22 cellular contexts compared by ENCODE assay signal in genomic region chr1:78658901-78659300, GRCh38. TPM values are rescaled to one million over a fixed set of nuclear protein-coding genes. Genes with fewer than 3 reads are reported as not detected.
DNase-seq lines count a peak whose midpoint lies in the region; ATAC-seq and TF ChIP-seq lines count a peak whose summit lies in the region.
"Had no signal": no experiment of that assay in that cellular context is flagged by ENCODE, and none has a peak within 500 bp of the region (broad histone marks: within the 10 kb centered on the region; RNA-seq: fewer than 3 reads in every experiment).

No MANE protein-coding gene starts in this region.

- no peaks in the 10 kb centered on the region for H3F3A ChIP-seq in PC-9 (ENCODE audit: insufficient read depth, low read depth)

- no peak overlapping the region for H3K4me3 ChIP-seq in PC-9
- H3K4me3 ChIP-seq: MG63, SK-N-MC had no signal

- intact Hi-C loops in activated CD4-positive, alpha-beta T cell treated with anti-CD3 and anti-CD28 coated beads, Interleukin-2, amount 10 ng/mL, durations not matched to agents 24 days and 14 days (cut with micrococcal nuclease), result no loop called here
- intact Hi-C loops in CD4-positive, alpha-beta T cell (cut with DNase I, micrococcal nuclease), result no loop called here
- intact Hi-C loops in PC-9 (cut with micrococcal nuclease; ENCODE audit: unreplicated experiment), result no loop called here
- intact Hi-C loops in activated T-helper 2 cell treated with anti-CD3 and anti-CD28 coated beads, Interferon-gamma antibody, Interleukin-2, Interleukin-4, amounts not matched to agents 10 μg/mL and 5 μg/mL and 100 μg/mL, durations not matched to agents 14 hours and 24 hours and 36 hours (cut with micrococcal nuclease), result no loop called here

- peaks cover 61% of the 10 kb centered on the region for H3K36me3 Mint-ChIP-seq in activated CD4-positive, alpha-beta T cell treated with anti-CD3 and anti-CD28 coated beads, Interleukin-2, amount 10 ng/mL, durations not matched to agents 24 days and 14 days (ENCODE audit: low read depth)
- H3K36me3 Mint-ChIP-seq in CD4-positive, alpha-beta T cell (ENCODE audit: low read depth), result peaks cover 94% of the 10 kb centered on the region
- peaks cover 72% of the 10 kb centered on the region for H3K36me3 Mint-ChIP-seq in activated T-helper 2 cell treated with anti-CD3 and anti-CD28 coated beads, Interferon-gamma antibody, Interleukin-2, Interleukin-4, amounts not matched to agents 10 μg/mL and 5 μg/mL and 100 μg/mL, durations not matched to agents 14 hours and 24 hours and 36 hours (ENCODE audit: low read depth)

- no peaks in the 10 kb centered on the region for H3K36me3 ChIP-seq in PC-9 (ENCODE audit: low read depth)
- H3K36me3 ChIP-seq: BE2C had no signal

- TF ChIP-seq CTCF in CD4-positive, alpha-beta T cell (IDR thresholded peaks at IDR 0.05), result no peak
- TF ChIP-seq CTCF in PC-9 (conservative IDR thresholded peaks at IDR 0.05), result no peak

- H3K9me3 ChIP-seq in CD4-positive, alpha-beta T cell (ENCODE audit: control insufficient read depth, low read length), result no peaks in the 10 kb centered on the region
- H3K9me3 ChIP-seq in PC-9 (ENCODE audit: insufficient read depth, low read depth), result no peaks in the 10 kb centered on the region
- H3K9me3 ChIP-seq: BE2C, MG63 had no signal

- H3K4me2 ChIP-seq in PC-9, result no peak overlapping the region

- POLR2A ChIA-PET in CD4-positive, alpha-beta T cell (lab: Charles Lee), result interaction anchor here (1.2 kb wide), 1 partner anchor 9 kb away, joined by 4 read pairs; the partner anchor contains the start of gene IFI44
- POLR2A ChIA-PET in PC-9 (lab: Charles Lee; ENCODE audit: unreplicated experiment), result no interaction called here

- no peaks in the 10 kb centered on the region for H4K20me1 ChIP-seq in PC-9 (ENCODE audit: insufficient read depth)

- no peaks in the 10 kb centered on the region for H3K27me3 Mint-ChIP-seq in activated CD4-positive, alpha-beta T cell treated with anti-CD3 and anti-CD28 coated beads, Interleukin-2, amount 10 ng/mL, durations not matched to agents 24 days and 14 days
- H3K27me3 Mint-ChIP-seq in CD4-positive, alpha-beta T cell, result no peaks in the 10 kb centered on the region
- H3K27me3 Mint-ChIP-seq in activated T-helper 2 cell treated with anti-CD3 and anti-CD28 coated beads, Interferon-gamma antibody, Interleukin-2, Interleukin-4, amounts not matched to agents 10 μg/mL and 5 μg/mL and 100 μg/mL, durations not matched to agents 14 hours and 24 hours and 36 hours (ENCODE audit: low read depth), result no peaks in the 10 kb centered on the region
- H3K27me3 Mint-ChIP-seq: IgD-negative memory B cell had no signal

- 0 out of 2 replicates have a peak overlapping the region, but pooled peaks have one; percentile 2 for H2AFZ ChIP-seq in PC-9

- no TSS peak for BruUV-seq in PC-9 (replicated peaks; lab: Mats Ljungman, UMichigan)

- H3K79me2 ChIP-seq in PC-9 (ENCODE audit: low read depth), result no peaks in the 10 kb centered on the region

- H3K9me2 ChIP-seq in PC-9 (ENCODE audit: insufficient read depth), result no peaks in the 10 kb centered on the region

- H3K4me1 ChIP-seq in PC-9 (replicated peaks; ENCODE audit: insufficient read depth), result no peaks in the 10 kb centered on the region; the same call in 1 of the 2 replicates
- H3K4me1 ChIP-seq: BE2C had no signal

- CTCF ChIA-PET in CD4-positive, alpha-beta T cell (lab: Charles Lee), result no interaction called here
- CTCF ChIA-PET in PC-9 (lab: Charles Lee), result no interaction called here

- H3K4me3 Mint-ChIP-seq in activated CD4-positive, alpha-beta T cell treated with anti-CD3 and anti-CD28 coated beads, Interleukin-2, amount 10 ng/mL, durations not matched to agents 24 days and 14 days, result no peak overlapping the region
- H3K4me3 Mint-ChIP-seq in CD4-positive, alpha-beta T cell, result no peak overlapping the region
- no peak overlapping the region for H3K4me3 Mint-ChIP-seq in activated T-helper 2 cell treated with anti-CD3 and anti-CD28 coated beads, Interferon-gamma antibody, Interleukin-2, Interleukin-4, amounts not matched to agents 10 μg/mL and 5 μg/mL and 100 μg/mL, durations not matched to agents 14 hours and 24 hours and 36 hours (ENCODE audit: low read depth)
- H3K4me3 Mint-ChIP-seq: CD8-positive, alpha-beta T cell; IgD-negative memory B cell had no signal

- no peak overlapping the region for H3K27ac ChIP-seq in CD4-positive, alpha-beta T cell (ENCODE audit: low read depth, low read length)
- no peak overlapping the region for H3K27ac ChIP-seq in PC-9
- H3K27ac ChIP-seq: SK-N-MC had no signal

- ATAC-seq in CD4-positive, alpha-beta T cell (ENCODE audit: poor library complexity), result no peak
- ATAC-seq in SK-N-SH treated with all-trans-retinoic acid at 6 μM for 48 hours, result no peak
- no peak for ATAC-seq in GM19467 (IDR thresholded peaks at IDR 0.05; ENCODE audit: unreplicated experiment)
- ATAC-seq: CD8-positive, alpha-beta T cell had no signal

- no peaks in the 10 kb centered on the region for H3K9me3 Mint-ChIP-seq in activated CD4-positive, alpha-beta T cell treated with anti-CD3 and anti-CD28 coated beads, Interleukin-2, amount 10 ng/mL, durations not matched to agents 24 days and 14 days
- no peaks in the 10 kb centered on the region for H3K9me3 Mint-ChIP-seq in CD4-positive, alpha-beta T cell
- H3K9me3 Mint-ChIP-seq in activated T-helper 2 cell treated with anti-CD3 and anti-CD28 coated beads, Interferon-gamma antibody, Interleukin-2, Interleukin-4, amounts not matched to agents 10 μg/mL and 5 μg/mL and 100 μg/mL, durations not matched to agents 14 hours and 24 hours and 36 hours, result no peaks in the 10 kb centered on the region
- H3K9me3 Mint-ChIP-seq: CD8-positive, alpha-beta T cell; IgD-negative memory B cell had no signal

- H3K4me1 Mint-ChIP-seq in activated CD4-positive, alpha-beta T cell treated with anti-CD3 and anti-CD28 coated beads, Interleukin-2, amount 10 ng/mL, durations not matched to agents 24 days and 14 days, result peaks cover 34% of the 10 kb centered on the region
- H3K4me1 Mint-ChIP-seq in CD4-positive, alpha-beta T cell (ENCODE audit: low read depth), result peaks cover 34% of the 10 kb centered on the region
- peaks cover 9% of the 10 kb centered on the region for H3K4me1 Mint-ChIP-seq in activated T-helper 2 cell treated with anti-CD3 and anti-CD28 coated beads, Interferon-gamma antibody, Interleukin-2, Interleukin-4, amounts not matched to agents 10 μg/mL and 5 μg/mL and 100 μg/mL, durations not matched to agents 14 hours and 24 hours and 36 hours (ENCODE audit: low read depth)
- H3K4me1 Mint-ChIP-seq: IgD-negative memory B cell had no signal

- peak; percentile 40 for DNase-seq in activated CD4-positive, alpha-beta T cell treated with anti-CD3 and anti-CD28 coated beads, Interleukin-2, amount 10 ng/mL, durations not matched to agents 24 days and 14 days
- DNase-seq in activated CD4-positive, alpha-beta T cell treated with anti-CD3 and anti-CD28 coated beads, Interleukin-2, amount 50 U/mL, for 4 hours, result no peak
- DNase-seq in CD4-positive, alpha-beta T cell, result no peak
- DNase-seq in PC-9, result no peak
- peak; percentile 18 for DNase-seq in fibroblast of gingiva (ENCODE audit: low read depth)
- DNase-seq in activated T-helper 2 cell treated with anti-CD3 and anti-CD28 coated beads, Interferon-gamma antibody, Interleukin-2, Interleukin-4, amounts not matched to agents 10 μg/mL and 5 μg/mL and 100 μg/mL, durations not matched to agents 14 hours and 24 hours and 36 hours (ENCODE audit: low spot score), result no peak
- DNase-seq: BE2C; CD8-positive, alpha-beta T cell; DMS53; Karpas-422; MG63; NCI-H1048; NCI-H1436 treated with DMSO at 0.1 percent for 48 hours; NCI-H2029; NCI-H2171 treated with DMSO at 0.1 percent for 48 hours; NK-92 treated with Interleukin-12 subunit alpha and Interleukin-12 subunit beta, amount 100 ng/mL, for 24 hours; SHP77 had no signal

- H3K27me3 ChIP-seq in CD4-positive, alpha-beta T cell (ENCODE audit: control insufficient read depth, insufficient read depth, low read length), result no peaks in the 10 kb centered on the region
- no peaks in the 10 kb centered on the region for H3K27me3 ChIP-seq in PC-9 (ENCODE audit: insufficient read depth, low read depth)
- H3K27me3 ChIP-seq: BE2C, MG63 had no signal

- H3K27ac Mint-ChIP-seq in activated CD4-positive, alpha-beta T cell treated with anti-CD3 and anti-CD28 coated beads, Interleukin-2, amount 10 ng/mL, durations not matched to agents 24 days and 14 days, result peak overlapping the region; percentile 13
- peak overlapping the region; percentile 53 for H3K27ac Mint-ChIP-seq in CD4-positive, alpha-beta T cell
- H3K27ac Mint-ChIP-seq in activated T-helper 2 cell treated with anti-CD3 and anti-CD28 coated beads, Interferon-gamma antibody, Interleukin-2, Interleukin-4, amounts not matched to agents 10 μg/mL and 5 μg/mL and 100 μg/mL, durations not matched to agents 14 hours and 24 hours and 36 hours, result no peak overlapping the region
- H3K27ac Mint-ChIP-seq: CD8-positive, alpha-beta T cell; IgD-negative memory B cell had no signal

TF ChIP-seq in SK-N-SH treated with all-trans-retinoic acid at 6 μM for 48 hours, 23 proteins besides CTCF, POLR2A, EP300 and RAD21 (continues in another document):
- TF ChIP-seq, protein P1, sequence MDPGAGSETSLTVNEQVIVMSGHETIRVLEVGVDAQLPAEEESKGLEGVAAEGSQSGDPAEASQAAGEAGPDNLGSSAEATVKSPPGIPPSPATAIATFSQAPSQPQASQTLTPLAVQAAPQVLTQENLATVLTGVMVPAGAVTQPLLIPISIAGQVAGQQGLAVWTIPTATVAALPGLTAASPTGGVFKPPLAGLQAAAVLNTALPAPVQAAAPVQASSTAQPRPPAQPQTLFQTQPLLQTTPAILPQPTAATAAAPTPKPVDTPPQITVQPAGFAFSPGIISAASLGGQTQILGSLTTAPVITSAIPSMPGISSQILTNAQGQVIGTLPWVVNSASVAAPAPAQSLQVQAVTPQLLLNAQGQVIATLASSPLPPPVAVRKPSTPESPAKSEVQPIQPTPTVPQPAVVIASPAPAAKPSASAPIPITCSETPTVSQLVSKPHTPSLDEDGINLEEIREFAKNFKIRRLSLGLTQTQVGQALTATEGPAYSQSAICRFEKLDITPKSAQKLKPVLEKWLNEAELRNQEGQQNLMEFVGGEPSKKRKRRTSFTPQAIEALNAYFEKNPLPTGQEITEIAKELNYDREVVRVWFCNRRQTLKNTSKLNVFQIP (CRISPR knock-in tag; IDR thresholded peaks at IDR 0.05; ENCODE audit: borderline replicate concordance, low read depth), result no peak

RNA-seq across cellular contexts. Expression of gene IFI44, which starts 9.3 kb away (rescaled TPM):
- total RNA-seq in activated CD4-positive, alpha-beta T cell treated with anti-CD3 and anti-CD28 coated beads, Interleukin-2, amount 10 ng/mL, durations not matched to agents 24 days and 14 days, result 20.4 and 27.6 TPM in 2 replicates
- total RNA-seq in CD4-positive, alpha-beta T cell, result 10 to 100 TPM; 67.4 to 70.0 TPM
- 4.3 and 4.8 TPM in 2 replicates for total RNA-seq in PC-9 (2021)
- total RNA-seq in activated T-helper 2 cell treated with anti-CD3 and anti-CD28 coated beads, Interferon-gamma antibody, Interleukin-2, Interleukin-4, amounts not matched to agents 10 μg/mL and 5 μg/mL and 100 μg/mL, durations not matched to agents 14 hours and 24 hours and 36 hours, result 14.4 and 16.0 TPM in 2 replicates
- total RNA-seq: OCI-LY7 had no signal

RNA-seq across cellular contexts. Expression of gene IFI44L, which starts 38.7 kb away (rescaled TPM):
- total RNA-seq in activated CD4-positive, alpha-beta T cell treated with anti-CD3 and anti-CD28 coated beads, Interleukin-2, amount 10 ng/mL, durations not matched to agents 24 days and 14 days, result 23.5 and 26.0 TPM in 2 replicates
- 10 to 100 TPM; 19.5 to 23.9 TPM for total RNA-seq in CD4-positive, alpha-beta T cell
- 0.40 and 0.70 TPM in 2 replicates for total RNA-seq in PC-9 (2021)
- total RNA-seq in activated T-helper 2 cell treated with anti-CD3 and anti-CD28 coated beads, Interferon-gamma antibody, Interleukin-2, Interleukin-4, amounts not matched to agents 10 μg/mL and 5 μg/mL and 100 μg/mL, durations not matched to agents 14 hours and 24 hours and 36 hours, result 7.5 and 8.3 TPM in 2 replicates
- total RNA-seq: OCI-LY7 had no signal

Comparison
In these comparisons a context has a peak if more than half of its experiments do, and no peak if none do; other contexts are left out.
1. DNase-seq: peak in activated CD4-positive, alpha-beta T cell treated with anti-CD3 and anti-CD28 coated beads, Interleukin-2, amount 10 ng/mL, durations not matched to agents 24 days and 14 days (single experiment) and fibroblast of gingiva (single experiment); none in activated CD4-positive, alpha-beta T cell treated with anti-CD3 and anti-CD28 coated beads, Interleukin-2, amount 50 U/mL, for 4 hours (0 of 2), CD4-positive, alpha-beta T cell (0 of 10), PC-9 (0 of 2) and activated T-helper 2 cell treated with anti-CD3 and anti-CD28 coated beads, Interferon-gamma antibody, Interleukin-2, Interleukin-4, amounts not matched to agents 10 μg/mL and 5 μg/mL and 100 μg/mL, durations not matched to agents 14 hours and 24 hours and 36 hours (single experiment).